In genomic region chr18:69239849-69240248, GRCh38 we compare ENCODE assay signal across 16 cellular contexts.
"Had no signal": no experiment of that assay in that cellular context is flagged by ENCODE, and none has a peak within 500 bp of the region (broad histone marks: within the 10 kb centered on the region; RNA-seq: fewer than 3 reads in every experiment).

No MANE protein-coding gene starts in this region.

- DNase-seq: activated CD4-positive, alpha-beta T cell treated with anti-CD3 and anti-CD28 coated beads for 1 hour; activated CD8-positive, alpha-beta memory T cell treated with anti-CD3 and anti-CD28 coated beads, Interleukin-2, amount 50 U/mL, for 48 hours; activated naive CD4-positive, alpha-beta T cell treated with Interleukin-2 at 50 U/mL for 16 hours; activated naive CD8-positive, alpha-beta T cell treated with anti-CD3 and anti-CD28 coated beads for 36 hours; activated T-cell treated with anti-CD3 and anti-CD28 coated beads, Interleukin-2, amount 50 U/mL, for 4 hours; effector CD4-positive, alpha-beta T cell; foreskin fibroblast; kidney glomerular epithelial cell; left ventricle myocardium superior; mammary epithelial cell; midbrain; ovary; psoas muscle; stimulated activated CD4-positive, alpha-beta T cell treated with anti-CD3 and anti-CD28 coated beads, Interleukin-4, amount 100 ng/mL, for 24 hours; stimulated activated naive CD4-positive, alpha-beta T cell treated with Interleukin-2 at 50 U/mL for 16 hours had no signal

- ATAC-seq: activated T-cell treated with anti-CD3 and anti-CD28 coated beads, Interleukin-2, amount 50 U/mL, for 4 hours; left ventricle myocardium superior; natural killer cell treated with Interleukin-12 subunit alpha and Interleukin-12 subunit beta and Interleukin-15 and Interleukin-18, amount 100 ng/mL, for 72 hours; psoas muscle had no signal
